In genomic region chr7:21427861-21428641, GRCh38 we compare ENCODE assay signal across 7 cellular contexts. TPM values are rescaled to one million over a fixed set of nuclear protein-coding genes. Genes with fewer than 3 reads are reported as not detected.
A peak's percentile ranks its signal among the peaks of the same experiment; 100 is the strongest.
DNase-seq lines count a peak whose midpoint lies in the region; ATAC-seq and TF ChIP-seq lines count a peak whose summit lies in the region.

Gene SP4 (plus strand): TSS chr7:21428083. CDS start chr7:21428252, 169 bp downstream.

- peak; percentile 72 for ATAC-seq in GM18511 (IDR thresholded peaks at IDR 0.05; ENCODE audit: unreplicated experiment)
- ATAC-seq in HG03039 (IDR thresholded peaks at IDR 0.05; ENCODE audit: unreplicated experiment) = peak; percentile 67

- no peaks in the 10 kb centered on the region for H3K9me2 ChIP-seq in hepatocyte (replicated peaks; ENCODE audit: insufficient read depth)

- H3K36me3 ChIP-seq in hepatocyte (replicated peaks; ENCODE audit: insufficient read depth, low read depth) = no peaks in the 10 kb centered on the region

- in situ Hi-C loops in astrocyte of the cerebellum (cut with HindIII; ENCODE audit: low sequenced_read_pairs) = no loop called here

- peak within 1 kb of the TSS; percentile 92 for H3K27ac ChIP-seq in hepatocyte

- H3K4me2 ChIP-seq in hepatocyte = peak within 1 kb of the TSS; percentile 83

- H3K27me3 ChIP-seq in hepatocyte = no peaks in the 10 kb centered on the region

- H3K4me1 ChIP-seq in hepatocyte (ENCODE audit: insufficient read depth) = peaks cover 6% of the 10 kb centered on the region

- H2AFZ ChIP-seq in hepatocyte = peak within 1 kb of the TSS; percentile 78

- peaks cover 9% of the 10 kb centered on the region for H3K79me2 ChIP-seq in hepatocyte

- peak within 1 kb of the TSS; percentile 93 for H3K4me3 ChIP-seq in astrocyte of the cerebellum (ENCODE audit: low read depth, low read length)
- H3K4me3 ChIP-seq in hepatocyte = peak within 1 kb of the TSS; percentile 53

- DNase-seq in NCI-H2081 (lab: John Stamatoyannopoulos, UW) = peak; percentile 96 to 98
- DNase-seq in T-helper 9 cell = peak; percentile 94
- DNase-seq in astrocyte of the cerebellum (ENCODE audit: low read depth) = peak; percentile 88
- peak; percentile 97 for DNase-seq in hepatocyte (ENCODE audit: low spot score)
- peak; percentile 79 for DNase-seq in renal cortical epithelial cell (ENCODE audit: low read depth)

- no peaks in the 10 kb centered on the region for H3K9me3 ChIP-seq in hepatocyte (ENCODE audit: low read depth)

- H4K20me1 ChIP-seq in hepatocyte (ENCODE audit: insufficient read depth, poor library complexity, severe bottlenecking) = no peaks in the 10 kb centered on the region

- TF ChIP-seq CTCF in astrocyte of the cerebellum (IDR thresholded peaks at IDR 0.05; ENCODE audit: low read depth, low read length, missing control alignments) (no peak), hepatocyte (IDR thresholded peaks at IDR 0.05; ENCODE audit: poor library complexity) (no peak)

- WGBS in hepatocyte (ENCODE audit: low lambda C conversion rate, missing lambda C conversion rate) = 0% methylated on average over 6 of the region's 63 CpGs

RNA-seq across cellular contexts. Expression of gene SP4, which starts in this region (rescaled TPM):
- total RNA-seq in hepatocyte (7.5 and 8.0 TPM in 2 replicates), renal cortical epithelial cell (4.3 and 10.7 TPM in 2 replicates)
- 1.4 and 2.6 TPM in 2 replicates for polyA plus RNA-seq in hepatocyte

Comparison
In these comparisons a context has a peak if more than half of its experiments do, and no peak if none do; other contexts are left out.
1. Peak in every context shown above with its lines: DNase-seq, ATAC-seq, H3K4me3 ChIP-seq and H3K27ac ChIP-seq.